ENCODE assay signal across 8 cellular contexts in genomic region chr5:154039458-154039829, GRCh38. TPM values are rescaled to one million over a fixed set of nuclear protein-coding genes. Genes with fewer than 3 reads are reported as not detected.
DNase-seq lines count a peak whose midpoint lies in the region; ATAC-seq, FAIRE-seq and TF ChIP-seq lines count a peak whose summit lies in the region.

No MANE protein-coding gene starts in this region.

- intact Hi-C loops in right lobe of liver (cut with DNase I): no loop called here

- peak overlapping the region; percentile 91 for H3K9ac ChIP-seq in astrocyte (ENCODE audit: low read length)

- no peak for TF ChIP-seq EP300 in tibial nerve (IDR thresholded peaks at IDR 0.05)

- H3K27ac ChIP-seq in astrocyte (ENCODE audit: low read depth, low read length) (peak overlapping the region; percentile 84), right lobe of liver (peak overlapping the region in 2 of 3 donors; percentile 61 to 87), tibial nerve (peak overlapping the region in 3 of 4 donors; percentile 77 to 86 (median 84))

- H3K4me3 ChIP-seq in astrocyte (ENCODE audit: insufficient read depth, low read depth, low read length) (peak overlapping the region; percentile 97), right lobe of liver (peak overlapping the region; percentile 71 to 77 (median 74)), tibial nerve (peak overlapping the region; percentile 51 to 74 (median 71))

- no peaks in the 10 kb centered on the region for H3K36me3 ChIP-seq in astrocyte (ENCODE audit: insufficient read depth, low read length)
- no peaks in the 10 kb centered on the region for H3K36me3 ChIP-seq in right lobe of liver
- H3K36me3 ChIP-seq in tibial nerve: no peaks in the 10 kb centered on the region

- peaks cover 10% of the 10 kb centered on the region for H4K20me1 ChIP-seq in astrocyte (ENCODE audit: insufficient read depth, low read length)

- H3K36me3 Mint-ChIP-seq in activated T-cell treated with anti-CD3 and anti-CD28 coated beads, Interleukin-2, amount 50 U/mL, for 4 hours (ENCODE audit: insufficient read depth): peaks cover 10% of the 10 kb centered on the region
- H3K36me3 Mint-ChIP-seq in astrocyte (ENCODE audit: low read depth, unreplicated experiment): no peaks in the 10 kb centered on the region

- H2AFZ ChIP-seq in astrocyte (ENCODE audit: low read depth, low read length): peak overlapping the region; percentile 90

- H3K79me2 ChIP-seq in astrocyte (ENCODE audit: insufficient read depth, low read length): peaks cover 64% of the 10 kb centered on the region

- no peak for DNase-seq in activated T-cell treated with anti-CD3 and anti-CD28 coated beads, Interleukin-2, amount 50 U/mL, for 4 hours
- DNase-seq in activated T-cell treated with anti-CD3 and anti-CD28 coated beads for 4 hours: no peak
- no peak for DNase-seq in astrocyte (ENCODE audit: low read depth)
- DNase-seq in right lobe of liver: no peak
- DNase-seq in tibial nerve (ENCODE audit: low spot score in 2 of 2): no peak
- DNase-seq in C1 segment of cervical spinal cord (lab: John Stamatoyannopoulos, UW): no peak
- DNase-seq in DMS79 treated with DMSO at 0.1 percent for 48 hours (lab: John Stamatoyannopoulos, UW): no peak

- H3K9me3 Mint-ChIP-seq in activated T-cell treated with anti-CD3 and anti-CD28 coated beads, Interleukin-2, amount 50 U/mL, for 4 hours: no peaks in the 10 kb centered on the region
- no peaks in the 10 kb centered on the region for H3K9me3 Mint-ChIP-seq in astrocyte (ENCODE audit: unreplicated experiment)

- H3K27me3 ChIP-seq in astrocyte (ENCODE audit: insufficient read depth, low read length): no peaks in the 10 kb centered on the region
- no peaks in the 10 kb centered on the region for H3K27me3 ChIP-seq in right lobe of liver
- H3K27me3 ChIP-seq in tibial nerve: no peaks in the 10 kb centered on the region

- peaks cover 7% of the 10 kb centered on the region for H3K4me1 ChIP-seq in astrocyte (ENCODE audit: insufficient read depth, low read length)
- peaks cover 0 to 17% (median 8%) of the 10 kb centered on the region in 4 donors for H3K4me1 ChIP-seq in right lobe of liver
- peaks cover 0 to 71% (median 14%) of the 10 kb centered on the region in 4 donors for H3K4me1 ChIP-seq in tibial nerve

- TF ChIP-seq POLR2A in right lobe of liver (IDR thresholded peaks at IDR 0.05) (no peak), tibial nerve (IDR thresholded peaks at IDR 0.05) (no peak)

- peak overlapping the region; percentile 97 for H3K4me2 ChIP-seq in astrocyte (ENCODE audit: low read length)

- H3K4me1 Mint-ChIP-seq in activated T-cell treated with anti-CD3 and anti-CD28 coated beads, Interleukin-2, amount 50 U/mL, for 4 hours (ENCODE audit: low read depth): peaks cover 55% of the 10 kb centered on the region
- H3K4me1 Mint-ChIP-seq in astrocyte (ENCODE audit: low read depth, unreplicated experiment): peaks cover 2% of the 10 kb centered on the region

- peak overlapping the region; percentile 93 for H3K27ac Mint-ChIP-seq in astrocyte (ENCODE audit: unreplicated experiment)

- peak overlapping the region; percentile 91 for H3K4me3 Mint-ChIP-seq in activated T-cell treated with anti-CD3 and anti-CD28 coated beads, Interleukin-2, amount 50 U/mL, for 4 hours
- peak overlapping the region; percentile 98 for H3K4me3 Mint-ChIP-seq in astrocyte (ENCODE audit: unreplicated experiment)

- TF ChIP-seq CTCF in astrocyte (IDR thresholded peaks at IDR 0.05; ENCODE audit: insufficient read depth, low read depth, low read length) (no peak), right lobe of liver (IDR thresholded peaks at IDR 0.05) (no peak), tibial nerve (IDR thresholded peaks at IDR 0.05) (no peak)

- WGBS in right lobe of liver (ENCODE audit: insufficient coverage, low coverage, low lambda C conversion rate, missing lambda C conversion rate): 35% methylated on average over 1 of the region's 1 CpG
- WGBS in tibial nerve, 2 donors: 28 to 32% methylated on average over 1 of the region's 1 CpG

- H3K9me3 ChIP-seq in astrocyte (ENCODE audit: insufficient read depth, low read depth, low read length) (no peaks in the 10 kb centered on the region), right lobe of liver (no peaks in the 10 kb centered on the region), tibial nerve (no peaks in the 10 kb centered on the region)

- FAIRE-seq in astrocyte (lab: Jason Lieb, UNC): no peak

- ATAC-seq in activated T-cell treated with anti-CD3 and anti-CD28 coated beads, Interleukin-2, amount 50 U/mL, for 4 hours: no peak
- ATAC-seq in right lobe of liver (no peak), GM18870 (IDR thresholded peaks at IDR 0.05; ENCODE audit: unreplicated experiment) (no peak)

- no peaks in the 10 kb centered on the region for H3K27me3 Mint-ChIP-seq in activated T-cell treated with anti-CD3 and anti-CD28 coated beads, Interleukin-2, amount 50 U/mL, for 4 hours (ENCODE audit: low read depth)
- H3K27me3 Mint-ChIP-seq in astrocyte (ENCODE audit: low read depth, unreplicated experiment): no peaks in the 10 kb centered on the region

RNA-seq across cellular contexts. Expression of gene MFAP3, which starts 0.7 kb away (rescaled TPM):
- total RNA-seq in activated T-cell treated with anti-CD3 and anti-CD28 coated beads, Interleukin-2, amount 50 U/mL, for 4 hours: 10 to 100 TPM; 10.8 to 17.1 (median 16.0) TPM
- 45.8 and 46.8 TPM in 2 replicates for total RNA-seq in astrocyte
- 10 to 100 TPM; 14.8 to 29.8 (median 16.1) TPM for total RNA-seq in right lobe of liver
- total RNA-seq in tibial nerve: 10 to 100 TPM; 15.7 to 45.9 (median 36.4) TPM

RNA-seq across cellular contexts. Expression of gene FAM114A2, which starts 0.7 kb away (rescaled TPM):
- total RNA-seq in activated T-cell treated with anti-CD3 and anti-CD28 coated beads, Interleukin-2, amount 50 U/mL, for 4 hours: 10 to 100 TPM; 21.7 to 25.6 (median 24.3) TPM
- total RNA-seq in astrocyte: 29.7 and 31.8 TPM in 2 replicates
- total RNA-seq in right lobe of liver: 10 to 100 TPM in 4 of 6 experiments, 1 to 10 TPM in 2; 5.0 to 20.2 (median 15.5) TPM
- 10 to 100 TPM; 10.5 to 19.7 (median 13.6) TPM for total RNA-seq in tibial nerve
